ENCODE assay signal across 15 cellular contexts in genomic region chr3:6709178-6709577, GRCh38.
DNase-seq lines count a peak whose midpoint lies in the region; TF ChIP-seq lines count a peak whose summit lies in the region.
"Had no signal": no experiment of that assay in that cellular context is flagged by ENCODE, and none has a peak within 500 bp of the region (broad histone marks: within the 10 kb centered on the region; RNA-seq: fewer than 3 reads in every experiment).

No MANE protein-coding gene starts in this region.

- peaks cover 6% of the 10 kb centered on the region for H3K9me3 Mint-ChIP-seq in activated T-cell treated with anti-CD3 and anti-CD28 coated beads, Interleukin-2, amount 50 U/mL, for 24 hours

- H3K4me3 ChIP-seq in LNCaP clone FGC (ENCODE audit: low read depth, low read length), result no peak overlapping the region
- no peak overlapping the region for H3K4me3 ChIP-seq in prostate gland
- H3K4me3 ChIP-seq: GM23248 had no signal

- 42% methylated on average over 6 of the region's 6 CpGs for WGBS in prostate gland

- H3K36me3 Mint-ChIP-seq in activated T-cell treated with anti-CD3 and anti-CD28 coated beads, Interleukin-2, amount 50 U/mL, for 24 hours (ENCODE audit: low read depth), result no peaks in the 10 kb centered on the region
- H3K36me3 Mint-ChIP-seq: CD4-positive, alpha-beta memory T cell had no signal

- H3K27ac Mint-ChIP-seq in activated T-cell treated with anti-CD3 and anti-CD28 coated beads, Interleukin-2, amount 50 U/mL, for 24 hours, result no peak overlapping the region
- H3K27ac Mint-ChIP-seq: CD4-positive, alpha-beta memory T cell had no signal

- no peaks in the 10 kb centered on the region for H3K4me1 Mint-ChIP-seq in activated T-cell treated with anti-CD3 and anti-CD28 coated beads, Interleukin-2, amount 50 U/mL, for 24 hours (ENCODE audit: low read depth)
- H3K4me1 Mint-ChIP-seq: CD4-positive, alpha-beta memory T cell had no signal

- TF ChIP-seq CTCF in LNCaP clone FGC (IDR thresholded peaks at IDR 0.05; ENCODE audit: control insufficient read depth, extremely low read depth, insufficient read depth), result no peak
- no peak for TF ChIP-seq CTCF in prostate gland (IDR thresholded peaks at IDR 0.05)

- DNase-seq in NCI-H510A treated with DMSO at 0.1 percent for 48 hours (lab: John Stamatoyannopoulos, UW) (peak; percentile 57), NCI-H510A (lab: John Stamatoyannopoulos, UW) (no peak), LNCaP clone FGC (ENCODE audit: low read depth) (peak; percentile 93), prostate gland (ENCODE audit: low spot score) (peak; percentile 11), mucosa of gallbladder (ENCODE audit: low spot score) (no peak)
- no peak for DNase-seq in activated T-cell treated with anti-CD3 and anti-CD28 coated beads, Interleukin-2, amount 50 U/mL, for 24 hours
- DNase-seq: C1 segment of cervical spinal cord; Calu3; CD4-positive, alpha-beta memory T cell; COR-L47; DMS79 treated with DMSO at 0.1 percent for 48 hours; GF-D8; GM23248; H7; HCEC 1CT had no signal

- H3K27me3 Mint-ChIP-seq in activated T-cell treated with anti-CD3 and anti-CD28 coated beads, Interleukin-2, amount 50 U/mL, for 24 hours, result no peaks in the 10 kb centered on the region
- H3K27me3 Mint-ChIP-seq: CD4-positive, alpha-beta memory T cell had no signal

- no peak overlapping the region for H3K27ac ChIP-seq in prostate gland
- H3K27ac ChIP-seq: GM23248 had no signal

- no peaks in the 10 kb centered on the region for H3K27me3 ChIP-seq in prostate gland (replicated peaks; ENCODE audit: insufficient read depth)

- H3K4me3 Mint-ChIP-seq in activated T-cell treated with anti-CD3 and anti-CD28 coated beads, Interleukin-2, amount 50 U/mL, for 24 hours, result no peak overlapping the region
- H3K4me3 Mint-ChIP-seq: CD4-positive, alpha-beta memory T cell had no signal

- no peak for TF ChIP-seq POLR2A in prostate gland (IDR thresholded peaks at IDR 0.05)

- intact Hi-C loops in prostate gland (cut with DNase I), result no loop called here

- no peaks in the 10 kb centered on the region for H3K36me3 ChIP-seq in prostate gland

- no peaks in the 10 kb centered on the region for H3K9me3 ChIP-seq in prostate gland

- no peaks in the 10 kb centered on the region for H3K4me1 ChIP-seq in prostate gland (replicated peaks)

Comparison
In these comparisons a context has a peak if more than half of its experiments do, and no peak if none do; other contexts are left out.
1. DNase-seq: peak in NCI-H510A treated with DMSO at 0.1 percent for 48 hours (single experiment), LNCaP clone FGC (single experiment) and prostate gland (single experiment); none in NCI-H510A (single experiment), mucosa of gallbladder (single experiment) and activated T-cell treated with anti-CD3 and anti-CD28 coated beads, Interleukin-2, amount 50 U/mL, for 24 hours (single experiment).